Comparison of ENCODE assay signal across 23 cellular contexts in genomic region chr22:28716686-28717085, GRCh38.
"Had no signal": no experiment of that assay in that cellular context is flagged by ENCODE, and none has a peak within 500 bp of the region (broad histone marks: within the 10 kb centered on the region; RNA-seq: fewer than 3 reads in every experiment).

No MANE protein-coding gene starts in this region.

- H3K9me3 ChIP-seq: ascending aorta, heart right ventricle, left ventricle myocardium inferior, mucosa of descending colon, sigmoid colon, tibial artery, vagina had no signal

- H3K4me3 ChIP-seq: ascending aorta, cardiac muscle cell, heart right ventricle, left ventricle myocardium inferior, mucosa of descending colon, sigmoid colon, tibial artery, vagina had no signal

- H3K36me3 ChIP-seq: ascending aorta, cardiac muscle cell, left ventricle myocardium inferior, sigmoid colon, tibial artery, vagina had no signal

- H3K27ac ChIP-seq: ascending aorta, cardiac muscle cell, heart right ventricle, left ventricle myocardium inferior, sigmoid colon, tibial artery, vagina, VCaP had no signal

- H3K27me3 ChIP-seq: ascending aorta, cardiac muscle cell, heart right ventricle, sigmoid colon, tibial artery, vagina had no signal

- DNase-seq: activated CD4-positive, alpha-beta T cell treated with anti-CD3 and anti-CD28 coated beads for 1 hour; activated CD8-positive, alpha-beta memory T cell treated with anti-CD3 and anti-CD28 coated beads for 24 hours; activated CD8-positive, alpha-beta memory T cell treated with anti-CD3 and anti-CD28 coated beads, Interleukin-2, amount 50 U/mL, for 48 hours; activated effector memory CD4-positive, alpha-beta T cell treated with Interleukin-2 at 50 U/mL for 16 hours; activated naive CD4-positive, alpha-beta T cell treated with anti-CD3 and anti-CD28 coated beads, Interleukin-2, amount 10 ng/mL, durations not matched to agents 7 days and 5 days; activated naive CD8-positive, alpha-beta T cell treated with anti-CD3 and anti-CD28 coated beads, Interleukin-2, amount 50 U/mL, for 24 hours; activated T-cell treated with anti-CD3 and anti-CD28 coated beads, Interleukin-2, amount 50 U/mL, for 48 hours; heart right ventricle; kidney glomerular epithelial cell; left ventricle myocardium inferior; mammary epithelial cell; mucosa of descending colon; naive B cell; sigmoid colon; stimulated activated CD4-positive, alpha-beta T cell treated with anti-CD3 and anti-CD28 coated beads, Interleukin-12 subunit alpha, Interleukin-12 subunit beta, amount 100 ng/mL, for 4 hours; stimulated activated CD4-positive, alpha-beta T cell treated with anti-CD3 and anti-CD28 coated beads, Interleukin-1b, Interleukin-23, amount 100 ng/mL, for 48 hours; stimulated activated CD8-positive, alpha-beta memory T cell treated with anti-CD3 and anti-CD28 coated beads, Interleukin-4, amount 100 ng/mL, for 48 hours; stimulated activated naive CD4-positive, alpha-beta T cell; tibial artery had no signal

- H3K4me1 ChIP-seq: sigmoid colon had no signal

- ATAC-seq: activated naive CD8-positive, alpha-beta T cell treated with anti-CD3 and anti-CD28 coated beads, Interleukin-2, amount 50 U/mL, for 24 hours; heart right ventricle; mucosa of descending colon had no signal
